ENCODE assay signal across 9 cellular contexts in genomic region chr7:34260282-34260681, GRCh38.
DNase-seq lines count a peak whose midpoint lies in the region; TF ChIP-seq lines count a peak whose summit lies in the region.
"Had no signal": no experiment of that assay in that cellular context is flagged by ENCODE, and none has a peak within 500 bp of the region (broad histone marks: within the 10 kb centered on the region; RNA-seq: fewer than 3 reads in every experiment).

No MANE protein-coding gene starts in this region.

- no peak overlapping the region for H3K4me2 ChIP-seq in smooth muscle cell

- H3K79me2 ChIP-seq in smooth muscle cell (ENCODE audit: low read depth), result no peaks in the 10 kb centered on the region

- POLR2A ChIA-PET in RWPE1 (lab: Yijun Ruan, JAX; ENCODE audit: low non-redundant PET), result no interaction called here

- TF ChIP-seq POLR2A in vagina (IDR thresholded peaks at IDR 0.05) (no peak), prostate gland (IDR thresholded peaks at IDR 0.05) (no peak)

- no peaks in the 10 kb centered on the region for H3K27me3 ChIP-seq in smooth muscle cell (ENCODE audit: low read depth)
- no peaks in the 10 kb centered on the region for H3K27me3 ChIP-seq in vagina
- no peaks in the 10 kb centered on the region for H3K27me3 ChIP-seq in prostate gland (replicated peaks; ENCODE audit: insufficient read depth)

- H3K9me3 ChIP-seq in smooth muscle cell (replicated peaks; ENCODE audit: low read depth) (no peaks in the 10 kb centered on the region), vagina (no peaks in the 10 kb centered on the region), prostate gland (no peaks in the 10 kb centered on the region)

- intact Hi-C loops in vagina (cut with DNase I), result no loop called here
- intact Hi-C loops in prostate gland (cut with DNase I), result no loop called here

- H2AFZ ChIP-seq in smooth muscle cell (ENCODE audit: low read depth), result no peak overlapping the region

- H3K4me1 ChIP-seq in smooth muscle cell (ENCODE audit: low read depth) (no peaks in the 10 kb centered on the region), vagina (no peaks in the 10 kb centered on the region), prostate gland (replicated peaks) (no peaks in the 10 kb centered on the region)

- CTCF ChIA-PET in RWPE1 (lab: Yijun Ruan, JAX), result no interaction called here

- H3K9ac ChIP-seq in smooth muscle cell (ENCODE audit: low read depth), result no peak overlapping the region

- no peaks in the 10 kb centered on the region for H4K20me1 ChIP-seq in smooth muscle cell (ENCODE audit: low read depth)

- H3F3A ChIP-seq in smooth muscle cell (ENCODE audit: low read depth), result no peaks in the 10 kb centered on the region

- H3K36me3 ChIP-seq in smooth muscle cell (ENCODE audit: low read depth) (no peaks in the 10 kb centered on the region), vagina (no peaks in the 10 kb centered on the region), prostate gland (no peaks in the 10 kb centered on the region)

- H3K27ac ChIP-seq in RWPE1 (no peak overlapping the region), smooth muscle cell (ENCODE audit: low read depth) (peak overlapping the region; percentile 54), vagina (no peak overlapping the region), prostate gland (no peak overlapping the region)

- DNase-seq in GOT3 (lab: John Stamatoyannopoulos, UW) (peak; percentile 13), RWPE1 (ENCODE audit: low spot score) (peak; percentile 93), fibroblast of peridontal ligament (ENCODE audit: extremely low read depth) (peak; percentile 91), smooth muscle cell (lab: John Stamatoyannopoulos, UW; ENCODE audit: unreplicated experiment) (no peak), vagina (ENCODE audit: extremely low spot score in 2 of 2) (no peak), NCI-H2227 (lab: John Stamatoyannopoulos, UW; ENCODE audit: unreplicated experiment) (no peak), prostate gland (ENCODE audit: low spot score) (no peak)
- DNase-seq: NCI-H69; stimulated activated CD4-positive, alpha-beta T cell treated with anti-CD3 and anti-CD28 coated beads, Interleukin-15, amount 100 ng/mL, for 24 hours had no signal

- H3K4me3 ChIP-seq in smooth muscle cell, result no peak overlapping the region
- no peak overlapping the region for H3K4me3 ChIP-seq in vagina
- H3K4me3 ChIP-seq in prostate gland, result no peak overlapping the region

- TF ChIP-seq CTCF in RWPE1 (conservative IDR thresholded peaks at IDR 0.05; ENCODE audit: low read depth) (no peak), smooth muscle cell (IDR thresholded peaks at IDR 0.05; ENCODE audit: borderline replicate concordance, insufficient read depth, poor library complexity, severe bottlenecking) (no peak), vagina (IDR thresholded peaks at IDR 0.05) (no peak), prostate gland (IDR thresholded peaks at IDR 0.05) (no peak)

Comparison
In these comparisons a context has a peak if more than half of its experiments do, and no peak if none do; other contexts are left out.
1. DNase-seq: peak in GOT3 (single experiment), RWPE1 (single experiment) and fibroblast of peridontal ligament (single experiment); none in smooth muscle cell (single experiment), vagina (0 of 2), NCI-H2227 (single experiment) and prostate gland (single experiment).